Comparison of ENCODE assay signal across 20 cellular contexts in the genomic region with DNA sequence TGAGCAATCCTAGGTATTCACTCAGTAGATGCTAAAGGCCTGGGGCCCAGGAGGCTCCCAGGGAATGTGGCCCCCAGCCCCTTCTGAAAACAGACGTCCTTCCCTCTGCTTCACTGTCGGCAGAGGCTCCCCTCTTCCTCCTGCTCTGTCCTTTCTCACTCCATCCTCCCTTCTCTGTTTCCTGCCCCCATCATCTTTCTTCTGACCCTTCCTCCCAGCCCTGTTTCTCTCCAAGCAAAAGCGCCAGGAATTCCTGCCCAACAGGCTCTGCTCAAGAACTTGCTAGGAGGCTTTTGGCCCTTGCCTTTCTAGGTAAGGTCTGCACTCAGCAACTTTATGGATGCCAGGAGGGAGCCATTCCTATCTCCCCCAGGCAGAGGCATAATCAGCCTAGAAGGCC.
"Had no signal": no experiment of that assay in that cellular context is flagged by ENCODE, and none has a peak within 500 bp of the region (broad histone marks: within the 10 kb centered on the region; RNA-seq: fewer than 3 reads in every experiment).

No MANE protein-coding gene starts in this region.

- H3K9me3 ChIP-seq: body of pancreas, colonic mucosa, esophagus squamous epithelium, heart right ventricle, lower lobe of right lung, right lobe of liver had no signal

- H3K4me2 ChIP-seq: smooth muscle cell had no signal

- H3K4me3 ChIP-seq: body of pancreas, colonic mucosa, esophagus squamous epithelium, heart right ventricle, lower lobe of right lung, right lobe of liver, smooth muscle cell had no signal

- H3K27ac Mint-ChIP-seq: activated CD4-positive, alpha-beta T cell treated with anti-CD3 and anti-CD28 coated beads for 36 hours; activated naive CD4-positive, alpha-beta T cell treated with anti-CD3 and anti-CD28 coated beads for 36 hours; activated naive CD8-positive, alpha-beta T cell treated with anti-CD3 and anti-CD28 coated beads, Interleukin-2, amount 10 ng/mL, durations not matched to agents 7 days and 5 days; naive thymus-derived CD8-positive, alpha-beta T cell; WTC11 had no signal

- H3K4me1 Mint-ChIP-seq: activated naive CD8-positive, alpha-beta T cell treated with anti-CD3 and anti-CD28 coated beads, Interleukin-2, amount 10 ng/mL, durations not matched to agents 7 days and 5 days had no signal

- H3K27ac ChIP-seq: body of pancreas, colonic mucosa, esophagus squamous epithelium, heart right ventricle, lower lobe of right lung, right lobe of liver had no signal

- FAIRE-seq: keratinocyte had no signal

- H3K4me1 ChIP-seq: body of pancreas, colonic mucosa, lower lobe of right lung, right lobe of liver had no signal

- H3K36me3 Mint-ChIP-seq: activated naive CD8-positive, alpha-beta T cell treated with anti-CD3 and anti-CD28 coated beads, Interleukin-2, amount 10 ng/mL, durations not matched to agents 7 days and 5 days; naive thymus-derived CD8-positive, alpha-beta T cell; WTC11 had no signal

- H3K9me3 Mint-ChIP-seq: activated naive CD4-positive, alpha-beta T cell treated with anti-CD3 and anti-CD28 coated beads for 36 hours; activated naive CD8-positive, alpha-beta T cell treated with anti-CD3 and anti-CD28 coated beads, Interleukin-2, amount 10 ng/mL, durations not matched to agents 7 days and 5 days; central memory CD8-positive, alpha-beta T cell; WTC11 had no signal

- H3K27me3 ChIP-seq: body of pancreas, colonic mucosa, right lobe of liver had no signal

- H3K36me3 ChIP-seq: colonic mucosa, esophagus squamous epithelium, heart right ventricle, lower lobe of right lung, right lobe of liver had no signal

- H3K4me3 Mint-ChIP-seq: activated CD4-positive, alpha-beta T cell treated with anti-CD3 and anti-CD28 coated beads for 36 hours; activated naive CD4-positive, alpha-beta T cell treated with anti-CD3 and anti-CD28 coated beads for 36 hours; activated naive CD8-positive, alpha-beta T cell treated with anti-CD3 and anti-CD28 coated beads, Interleukin-2, amount 10 ng/mL, durations not matched to agents 7 days and 5 days; central memory CD8-positive, alpha-beta T cell; naive thymus-derived CD8-positive, alpha-beta T cell; WTC11 had no signal

- H3K27me3 Mint-ChIP-seq: activated naive CD8-positive, alpha-beta T cell treated with anti-CD3 and anti-CD28 coated beads, Interleukin-2, amount 10 ng/mL, durations not matched to agents 7 days and 5 days; central memory CD8-positive, alpha-beta T cell had no signal

- DNase-seq: activated CD4-positive, alpha-beta T cell treated with anti-CD3 and anti-CD28 coated beads for 36 hours; activated CD4-positive, alpha-beta T cell treated with anti-CD3 and anti-CD28 coated beads, Interleukin-2, amount 50 U/mL, for 48 hours; activated naive CD4-positive, alpha-beta T cell treated with anti-CD3 and anti-CD28 coated beads for 36 hours; activated naive CD8-positive, alpha-beta T cell treated with anti-CD3 and anti-CD28 coated beads, Interleukin-2, amount 10 ng/mL, durations not matched to agents 7 days and 5 days; activated T-cell treated with anti-CD3 and anti-CD28 coated beads, Interleukin-2, amount 50 U/mL, for 48 hours; body of pancreas; colonic mucosa; esophagus squamous epithelium; heart right ventricle; lower lobe of right lung; naive thymus-derived CD8-positive, alpha-beta T cell; right lobe of liver; stimulated activated CD4-positive, alpha-beta T cell treated with anti-CD3 and anti-CD28 coated beads, Interleukin-2, amount 100 ng/mL, for 48 hours; stimulated activated CD8-positive, alpha-beta memory T cell treated with anti-CD3 and anti-CD28 coated beads, Interleukin-4, amount 100 ng/mL, for 48 hours; stimulated activated naive CD4-positive, alpha-beta T cell; T1000 had no signal
